In genomic region chr1:119327436-119328155, GRCh38 we compare ENCODE assay signal across 3 cellular contexts.
TF ChIP-seq lines count a peak whose summit lies in the region.

No MANE protein-coding gene starts in this region.

TF ChIP-seq in IMR-90, 13 proteins besides CTCF, POLR2A, EP300 and RAD21:
- TF ChIP-seq BHLHE40 (IDR thresholded peaks at IDR 0.05; ENCODE audit: low read depth, low read length) = no peak
- no peak for TF ChIP-seq NFE2L2 (IDR thresholded peaks at IDR 0.05; ENCODE audit: low read depth, low read length)
- TF ChIP-seq MAZ (IDR thresholded peaks at IDR 0.05; ENCODE audit: borderline replicate concordance, low read depth, low read length) = no peak
- TF ChIP-seq MAFK (IDR thresholded peaks at IDR 0.05; ENCODE audit: low read depth, low read length) = no peak
- no peak for TF ChIP-seq SMC3 (IDR thresholded peaks at IDR 0.05; ENCODE audit: low read depth, low read length)
- TF ChIP-seq ELK1 (IDR thresholded peaks at IDR 0.05; ENCODE audit: borderline replicate concordance, low read depth, low read length) = no peak
- TF ChIP-seq RCOR1 (IDR thresholded peaks at IDR 0.05; ENCODE audit: insufficient replicate concordance, low read length) = no peak

TF ChIP-seq in WTC11, 78 proteins besides CTCF, POLR2A, EP300 and RAD21 (continues in another document):
- TF ChIP-seq ZBTB21 (CRISPR knock-in tag; IDR thresholded peaks at IDR 0.05; ENCODE audit: borderline replicate concordance) (0 out of 2 replicates have a peak, but pooled peaks have one; percentile 9), TP53 (CRISPR knock-in tag; IDR thresholded peaks at IDR 0.05) (0 out of 2 replicates have a peak, but pooled peaks have one; percentile 37), GABPB1 (CRISPR knock-in tag; IDR thresholded peaks at IDR 0.05) (0 out of 2 replicates have a peak, but pooled peaks have one; percentile 3), USF2 (CRISPR knock-in tag; IDR thresholded peaks at IDR 0.05) (peak; percentile 42; the same call in 1 of the 2 replicates), TEAD1 (CRISPR knock-in tag; IDR thresholded peaks at IDR 0.05) (peak; percentile 14; the same call in 1 of the 2 replicates), MAX (CRISPR knock-in tag; IDR thresholded peaks at IDR 0.05) (peak; percentile 74), FOXP4 (CRISPR knock-in tag; IDR thresholded peaks at IDR 0.05) (no peak), ATF2 (CRISPR knock-in tag; IDR thresholded peaks at IDR 0.05; ENCODE audit: borderline replicate concordance, low read depth) (no peak), E2F4 (CRISPR knock-in tag; IDR thresholded peaks at IDR 0.05; ENCODE audit: borderline replicate concordance, low read depth) (no peak), ZNF425 (CRISPR knock-in tag; conservative IDR thresholded peaks at IDR 0.05) (no peak), ZBTB43 (CRISPR knock-in tag; IDR thresholded peaks at IDR 0.05) (no peak), SMAD3 (CRISPR knock-in tag; IDR thresholded peaks at IDR 0.05; ENCODE audit: borderline replicate concordance) (0 out of 2 replicates have a peak, but pooled peaks have one; percentile 33)

TF ChIP-seq in H1, 55 proteins besides CTCF, POLR2A, EP300 and RAD21:
- TF ChIP-seq RBBP5 (IDR thresholded peaks at IDR 0.05; ENCODE audit: borderline replicate concordance, low read depth, low read length) (0 out of 2 replicates have a peak, but pooled peaks have one; percentile 43), CHD2 (IDR thresholded peaks at IDR 0.05; ENCODE audit: low read length) (0 out of 2 replicates have a peak, but pooled peaks have one; percentile 19), KDM1A (IDR thresholded peaks at IDR 0.05; ENCODE audit: borderline replicate concordance, low read length) (0 out of 2 replicates have a peak, but pooled peaks have one; percentile 14), ASH2L (IDR thresholded peaks at IDR 0.05; ENCODE audit: low read length) (peak; percentile 63), KDM4A (IDR thresholded peaks at IDR 0.05; ENCODE audit: low read depth, low read length, severe bottlenecking) (peak; percentile 32), CTBP2 (IDR thresholded peaks at IDR 0.05; ENCODE audit: borderline replicate concordance, insufficient read depth, insufficient read length, low read length) (peak; percentile 56), RFX5 (IDR thresholded peaks at IDR 0.05; ENCODE audit: borderline replicate concordance, low read depth, low read length) (no peak), SIRT6 (IDR thresholded peaks at IDR 0.05; ENCODE audit: low read length) (no peak), TCF12 (IDR thresholded peaks at IDR 0.05; ENCODE audit: low read depth, low read length) (no peak), E2F6 (IDR thresholded peaks at IDR 0.05) (peak; percentile 73), HDAC2 (IDR thresholded peaks at IDR 0.05; ENCODE audit: borderline replicate concordance in 1 of 2, low read depth in 2 of 2, low read length in 2 of 2) (0 out of 4 replicates have a peak, but pooled peaks of 1 of the 2 experiments have one; percentile 52), MAX (IDR thresholded peaks at IDR 0.05) (peak; percentile 82)
